Comparison of ENCODE assay signal across 9 cellular contexts in the genomic region with DNA sequence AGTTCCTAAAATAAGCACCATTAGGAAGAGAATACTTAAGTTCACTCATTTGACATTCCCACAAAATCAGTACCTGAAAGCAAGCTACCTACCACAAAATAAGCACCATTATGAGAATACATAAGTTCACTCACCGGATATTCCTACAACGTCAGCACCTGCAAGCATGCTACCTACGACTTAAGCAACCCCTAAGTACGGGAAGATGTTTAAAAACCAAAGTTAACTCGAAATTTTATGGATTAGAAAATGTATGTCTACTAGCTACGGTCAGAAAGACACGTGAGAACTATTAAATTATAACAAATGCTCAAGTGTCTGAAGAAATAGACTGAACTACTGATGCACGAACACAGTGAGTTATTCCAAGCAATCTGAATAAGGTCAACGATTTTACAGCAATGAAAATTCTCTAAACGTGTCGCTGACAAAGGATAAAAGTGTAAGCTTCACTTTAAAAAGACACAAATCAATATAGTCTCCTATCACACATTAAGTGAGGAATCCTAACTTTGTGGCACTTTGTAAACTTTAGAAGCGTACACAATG. TPM values are rescaled to one million over a fixed set of nuclear protein-coding genes. Genes with fewer than 3 reads are reported as not detected.
DNase-seq lines count a peak whose midpoint lies in the region; TF ChIP-seq lines count a peak whose summit lies in the region.
"Had no signal": no experiment of that assay in that cellular context is flagged by ENCODE, and none has a peak within 500 bp of the region (broad histone marks: within the 10 kb centered on the region; RNA-seq: fewer than 3 reads in every experiment).

No MANE protein-coding gene starts in this region.

- peaks cover 43% of the 10 kb centered on the region for H3K4me1 ChIP-seq in GM23248 (ENCODE audit: insufficient read depth)

- H3K27ac ChIP-seq in GM23248 = peak overlapping the region; percentile 84

- peaks cover 30% of the 10 kb centered on the region; the same call in 1 of the 2 replicates for H4K20me1 ChIP-seq in GM23248 (ENCODE audit: insufficient read depth)

- H3K27me3 Mint-ChIP-seq in T-helper 1 cell treated with Interleukin-12 subunit alpha and Interleukin-12 subunit beta and Interleukin-4 antibody, amounts not matched to agents 30 μg/mL and 1 μg/mL, for 36 hours (ENCODE audit: low read depth) = peaks cover 4% of the 10 kb centered on the region

- H3K9me3 ChIP-seq in GM23248 (ENCODE audit: low read depth) = no peaks in the 10 kb centered on the region

- H3K9me3 Mint-ChIP-seq in T-helper 1 cell treated with Interleukin-12 subunit alpha and Interleukin-12 subunit beta and Interleukin-4 antibody, amounts not matched to agents 30 μg/mL and 1 μg/mL, for 36 hours = no peaks in the 10 kb centered on the region

- peak overlapping the region; percentile 92 for H3K4me3 Mint-ChIP-seq in T-helper 1 cell treated with Interleukin-12 subunit alpha and Interleukin-12 subunit beta and Interleukin-4 antibody, amounts not matched to agents 30 μg/mL and 1 μg/mL, for 36 hours

- peak overlapping the region; percentile 69 for H2AFZ ChIP-seq in GM23248

- H3F3A ChIP-seq in GM23248 (ENCODE audit: insufficient read depth) = peaks cover 43% of the 10 kb centered on the region

- peak overlapping the region; percentile 76 for H3K4me3 ChIP-seq in GM23248
- H3K4me3 ChIP-seq in fibroblast of the aortic adventitia (ENCODE audit: low read depth, low read length) = peak overlapping the region; percentile 74
- H3K4me3 ChIP-seq in skeletal muscle cell (ENCODE audit: low read depth, low read length) = peak overlapping the region; percentile 78

- H3K79me2 ChIP-seq in GM23248 (ENCODE audit: insufficient read depth) = peaks cover 57% of the 10 kb centered on the region

- peaks cover 38% of the 10 kb centered on the region for H3K4me1 Mint-ChIP-seq in T-helper 1 cell treated with Interleukin-12 subunit alpha and Interleukin-12 subunit beta and Interleukin-4 antibody, amounts not matched to agents 30 μg/mL and 1 μg/mL, for 36 hours (ENCODE audit: low read depth)

- peaks cover 7% of the 10 kb centered on the region; the same call in 1 of the 2 replicates for H3K36me3 ChIP-seq in GM23248 (ENCODE audit: low read depth)

- in situ Hi-C loops in GM23248 (cut with MboI) = no loop called here
- in situ Hi-C loops in GM13977 (cut with MboI; ENCODE audit: low pct_unique_long_range_greater_than_20kb, low sequenced_read_pairs, unreplicated experiment) = no loop called here

- 10% methylated on average over 12 of the region's 12 CpGs for WGBS in GM23248 (ENCODE audit: low coverage in 1 of 2, low lambda C conversion rate in 2 of 2, missing lambda C conversion rate in 2 of 2), 2 experiments

- no peaks in the 10 kb centered on the region for H3K27me3 ChIP-seq in GM23248 (replicated peaks; ENCODE audit: insufficient read depth)

- H3K9me2 ChIP-seq in GM23248 (ENCODE audit: insufficient read depth) = no peaks in the 10 kb centered on the region

- H3K27ac Mint-ChIP-seq in T-helper 1 cell treated with Interleukin-12 subunit alpha and Interleukin-12 subunit beta and Interleukin-4 antibody, amounts not matched to agents 30 μg/mL and 1 μg/mL, for 36 hours = peak overlapping the region; percentile 97

- peak overlapping the region; percentile 98 for H3K4me2 ChIP-seq in GM23248 (ENCODE audit: unreplicated experiment)

- TF ChIP-seq CTCF in fibroblast of the aortic adventitia (IDR thresholded peaks at IDR 0.05; ENCODE audit: insufficient read depth, low read length) = no peak
- TF ChIP-seq CTCF in GM13977 (IDR thresholded peaks at IDR 0.05; ENCODE audit: extremely low read depth, insufficient read depth, missing control alignments) = no peak

- H3K36me3 Mint-ChIP-seq in T-helper 1 cell treated with Interleukin-12 subunit alpha and Interleukin-12 subunit beta and Interleukin-4 antibody, amounts not matched to agents 30 μg/mL and 1 μg/mL, for 36 hours (ENCODE audit: low read depth) = peaks cover 9% of the 10 kb centered on the region

- no peak for DNase-seq in GM23248
- DNase-seq in fibroblast of the aortic adventitia (ENCODE audit: low read depth) = no peak
- no peak for DNase-seq in skeletal muscle cell (ENCODE audit: low read depth)
- DNase-seq in DMS79 treated with DMSO at 0.1 percent for 48 hours (lab: John Stamatoyannopoulos, UW) = no peak
- no peak for DNase-seq in inferior parietal cortex (ENCODE audit: extremely low spot score)
- no peak for DNase-seq in NCI-H526 (lab: John Stamatoyannopoulos, UW)
- no peak for DNase-seq in GM13977 (ENCODE audit: low spot score)

- H3K9ac ChIP-seq in GM23248 = peak overlapping the region; percentile 92

RNA-seq across cellular contexts. Expression of a gene that starts 1.5 kb away (rescaled TPM):
- 72.8 and 78.7 TPM in 2 replicates for total RNA-seq in GM23248 (2014; rRNA removed; shearing (Covaris generic))
- 108 and 112 TPM in 2 replicates for polyA plus RNA-seq in GM23248 (2016; fragmentation: Nextera tagmentation; extraction: Ambion mirVana)
- 106 and 126 TPM in 2 replicates for total RNA-seq in fibroblast of the aortic adventitia (ENCODE audit: low replicate concordance)

RNA-seq across cellular contexts. Expression of a gene that starts 27.6 kb away (rescaled TPM):
- 0.65 TPM in 1 of 2 replicates, not detected in the other for total RNA-seq in GM23248 (2014; rRNA removed; shearing (Covaris generic))
- polyA plus RNA-seq in GM23248 (2016; fragmentation: Nextera tagmentation; extraction: Ambion mirVana) = 1.9 and 2.0 TPM in 2 replicates
- total RNA-seq in fibroblast of the aortic adventitia (ENCODE audit: low replicate concordance) = 0.63 and 1.6 TPM in 2 replicates

RNA-seq across cellular contexts. Expression of a gene that starts 50.7 kb away (rescaled TPM):
- total RNA-seq in GM23248 (2014; rRNA removed; shearing (Covaris generic)) = not detected in 2 replicates
- polyA plus RNA-seq in GM23248 (2016; fragmentation: Nextera tagmentation; extraction: Ambion mirVana) = not detected in 2 replicates
- not detected in 2 replicates for total RNA-seq in fibroblast of the aortic adventitia (ENCODE audit: low replicate concordance)
- total RNA-seq: HT1080 had no signal
